ENCODE assay signal across 14 cellular contexts in the genomic region with DNA sequence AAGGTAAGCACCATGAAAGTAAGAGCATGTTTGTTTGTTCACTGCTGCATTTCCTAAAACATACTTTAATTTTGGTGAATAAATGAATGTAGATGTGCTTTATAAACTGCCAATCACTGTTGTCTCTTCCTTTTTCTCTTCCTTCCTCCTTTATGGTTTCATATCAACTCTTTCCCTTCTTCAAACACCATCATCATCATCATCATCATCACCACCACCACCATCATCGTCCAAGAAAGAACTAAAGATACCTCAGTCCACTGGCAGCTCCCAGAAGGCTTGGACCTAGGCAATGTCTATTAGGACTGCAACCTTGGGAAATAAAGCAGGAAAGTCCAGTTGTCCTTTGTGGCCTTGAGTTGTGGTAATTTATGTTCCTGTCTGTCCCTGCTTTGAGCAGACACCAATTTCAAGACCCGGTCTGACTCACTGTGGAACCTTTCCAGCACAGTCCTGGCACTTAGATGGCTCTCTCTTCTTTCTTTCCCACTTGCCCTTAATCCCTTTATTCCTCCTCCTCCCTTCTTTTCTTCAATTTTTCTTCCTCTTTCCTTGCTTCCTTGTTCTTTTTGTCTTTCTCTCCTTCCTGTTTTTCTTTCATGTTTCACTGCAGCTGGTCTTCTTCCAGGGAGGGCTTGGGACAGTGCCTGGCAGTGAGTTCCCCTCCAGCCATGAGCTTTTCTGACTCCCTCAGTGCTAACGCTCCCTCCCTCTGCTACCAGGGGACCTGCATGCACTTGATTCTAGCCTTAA.
DNase-seq lines count a peak whose midpoint lies in the region; TF ChIP-seq lines count a peak whose summit lies in the region.
"Had no signal": no experiment of that assay in that cellular context is flagged by ENCODE, and none has a peak within 500 bp of the region (broad histone marks: within the 10 kb centered on the region; RNA-seq: fewer than 3 reads in every experiment).

No MANE protein-coding gene starts in this region.

- peak overlapping the region; percentile 31 to 77 (median 50) for H3K27ac ChIP-seq in Peyer's patch
- H3K27ac ChIP-seq in esophagus squamous epithelium: peak overlapping the region; percentile 77 to 91 (median 84)
- peak overlapping the region; percentile 60 to 61 for H3K27ac ChIP-seq in tibial artery
- H3K27ac ChIP-seq in coronary artery: peak overlapping the region in 1 of 2 donors; percentile 38

- 36 to 48% methylated on average over 2 to 3 of the region's 3 CpGs for WGBS in esophagus squamous epithelium, 2 donors

- intact Hi-C loops in esophagus squamous epithelium (cut with DNase I) (no loop called here), tibial artery (cut with DNase I; ENCODE audit: low total_unique reads) (no loop called here)

- TF ChIP-seq CTCF in Peyer's patch (IDR thresholded peaks at IDR 0.05): no peak
- TF ChIP-seq CTCF in esophagus squamous epithelium (IDR thresholded peaks at IDR 0.05): peak in 5 of 6 experiments; percentile 16 to 46 (median 34)
- no peak for TF ChIP-seq CTCF in tibial artery (IDR thresholded peaks at IDR 0.05)
- TF ChIP-seq CTCF in coronary artery (IDR thresholded peaks at IDR 0.05): no peak

- no peaks in the 10 kb centered on the region for H3K9me3 ChIP-seq in Peyer's patch
- no peaks in the 10 kb centered on the region for H3K9me3 ChIP-seq in esophagus squamous epithelium
- no peaks in the 10 kb centered on the region for H3K9me3 ChIP-seq in tibial artery

- no peak for TF ChIP-seq POLR2A in Peyer's patch (IDR thresholded peaks at IDR 0.05)
- no peak for TF ChIP-seq POLR2A in esophagus squamous epithelium (IDR thresholded peaks at IDR 0.05)

- H3K4me1 ChIP-seq in Peyer's patch (peaks cover 0 to 6% (median 0%) of the 10 kb centered on the region in 4 donors), esophagus squamous epithelium (peaks cover 17 to 70% (median 32%) of the 10 kb centered on the region in 3 donors), tibial artery (peaks cover 6 to 26% (median 17%) of the 10 kb centered on the region in 4 donors)

- H3K4me3 ChIP-seq in Peyer's patch (no peak overlapping the region), esophagus squamous epithelium (no peak overlapping the region), tibial artery (no peak overlapping the region), coronary artery (no peak overlapping the region)

- DNase-seq in Peyer's patch (no peak), esophagus squamous epithelium (lab: John Stamatoyannopoulos, UW) (no peak), mesenteric fat pad (ENCODE audit: low spot score) (peak; percentile 35), tibial artery (peak; percentile 68 to 74), DMS79 treated with DMSO at 0.1 percent for 48 hours (lab: John Stamatoyannopoulos, UW) (no peak), RKO (ENCODE audit: low spot score) (no peak), NCI-H2171 treated with DMSO at 0.1 percent for 48 hours (lab: John Stamatoyannopoulos, UW) (no peak), coronary artery (ENCODE audit: low spot score) (no peak)
- DNase-seq: activated CD4-positive, alpha-beta T cell treated with anti-CD3 and anti-CD28 coated beads for 1 hour; activated T-cell treated with anti-CD3 and anti-CD28 coated beads, Interleukin-2, amount 50 U/mL, for 48 hours; CD4-positive, CD25-positive, alpha-beta regulatory T cell; NCI-H1436 treated with DMSO at 0.1 percent for 48 hours; NCI-H748 treated with DMSO at 0.1 percent for 48 hours; stimulated activated CD4-positive, alpha-beta T cell treated with anti-CD3 and anti-CD28 coated beads, Interleukin-12 subunit alpha, Interleukin-12 subunit beta, amount 100 ng/mL, for 4 hours had no signal

- H3K27me3 ChIP-seq in Peyer's patch (no peaks in the 10 kb centered on the region), esophagus squamous epithelium (no peaks in the 10 kb centered on the region), tibial artery (no peaks in the 10 kb centered on the region)

- H3K36me3 ChIP-seq in Peyer's patch (no peaks in the 10 kb centered on the region), esophagus squamous epithelium (no peaks in the 10 kb centered on the region), tibial artery (no peaks in the 10 kb centered on the region)

Comparison
In these comparisons a context has a peak if more than half of its experiments do, and no peak if none do; other contexts are left out.
1. DNase-seq: peak in mesenteric fat pad (single experiment) and tibial artery (2 of 2); none in Peyer's patch (0 of 3), esophagus squamous epithelium (single experiment), DMS79 treated with DMSO at 0.1 percent for 48 hours (single experiment), RKO (single experiment), NCI-H2171 treated with DMSO at 0.1 percent for 48 hours (single experiment) and coronary artery (single experiment).
2. CTCF ChIP-seq: peak in esophagus squamous epithelium (5 of 6); none in Peyer's patch (0 of 6), tibial artery (0 of 2) and coronary artery (single experiment).